Comparison of ENCODE assay signal across 19 cellular contexts in genomic region chr1:23010025-23010424, GRCh38. TPM values are rescaled to one million over a fixed set of nuclear protein-coding genes. Genes with fewer than 3 reads are reported as not detected.
"Had no signal": no experiment of that assay in that cellular context is flagged by ENCODE, and none has a peak within 500 bp of the region (broad histone marks: within the 10 kb centered on the region; RNA-seq: fewer than 3 reads in every experiment).

No MANE protein-coding gene starts in this region.

RNA-seq across cellular contexts. Expression of gene TEX46, which starts 5.6 kb away (rescaled TPM):
- total RNA-seq: dermis microvascular lymphatic vessel endothelial cell, esophagus mucosa, gastroesophageal sphincter, hepatocyte, kidney epithelial cell, left cardiac atrium, left lung, lower leg skin, lung microvascular endothelial cell, mucosa of gallbladder, osteoblast, prostate gland, renal cortical epithelial cell, right cardiac atrium, sigmoid colon, spleen, urinary bladder had no signal
- polyA plus RNA-seq: heart left ventricle; hepatocyte; naive thymus-derived CD4-positive, alpha-beta T cell; right cardiac atrium; sigmoid colon; spleen; urinary bladder had no signal

RNA-seq across cellular contexts. Expression of gene LACTBL1, which starts 37.4 kb away (rescaled TPM):
- total RNA-seq: dermis microvascular lymphatic vessel endothelial cell; esophagus mucosa; gastroesophageal sphincter; heart left ventricle; hepatocyte; kidney epithelial cell; left cardiac atrium; left lung; lower leg skin; lung microvascular endothelial cell; mucosa of gallbladder; naive thymus-derived CD4-positive, alpha-beta T cell; osteoblast; prostate gland; renal cortical epithelial cell; right cardiac atrium; sigmoid colon; spleen; urinary bladder had no signal
- polyA plus RNA-seq: heart left ventricle; hepatocyte; naive thymus-derived CD4-positive, alpha-beta T cell; right cardiac atrium; sigmoid colon; spleen; urinary bladder had no signal
